Comparison of ENCODE assay signal across 8 cellular contexts in genomic region chr5:153629027-153629426, GRCh38.
A peak's percentile ranks its signal among the peaks of the same experiment; 100 is the strongest.
DNase-seq lines count a peak whose midpoint lies in the region; ATAC-seq and TF ChIP-seq lines count a peak whose summit lies in the region.

No MANE protein-coding gene starts in this region.

- H3K9ac ChIP-seq in adipocyte (ENCODE audit: low read length) (peak overlapping the region; percentile 79), smooth muscle cell (ENCODE audit: low read depth) (no peak overlapping the region)

- intact Hi-C loops in right cardiac atrium (cut with DNase I), result no loop called here

- DNase-seq in adipocyte (ENCODE audit: low read depth) (peak; percentile 91), right cardiac atrium (peak; percentile 13 to 60 (median 44)), smooth muscle cell (lab: John Stamatoyannopoulos, UW; ENCODE audit: unreplicated experiment) (peak; percentile 20), NK-92 (lab: John Stamatoyannopoulos, UW; ENCODE audit: unreplicated experiment) (no peak), germinal center (ENCODE audit: low spot score) (no peak)

- no peaks in the 10 kb centered on the region for H4K20me1 ChIP-seq in smooth muscle cell (ENCODE audit: low read depth)

- peak overlapping the region; percentile 57 for H3K4me2 ChIP-seq in smooth muscle cell

- H3K36me3 ChIP-seq in adipocyte (ENCODE audit: control insufficient read depth, insufficient read depth, low read length, severe bottlenecking) (no peaks in the 10 kb centered on the region), smooth muscle cell (ENCODE audit: low read depth) (no peaks in the 10 kb centered on the region)

- H3K4me1 ChIP-seq in adipocyte (ENCODE audit: control insufficient read depth, insufficient read depth, low read length) (peaks cover 24% of the 10 kb centered on the region), right cardiac atrium (ENCODE audit: control insufficient read depth, insufficient read depth, low read length) (peaks cover 5% of the 10 kb centered on the region), smooth muscle cell (ENCODE audit: low read depth) (peaks cover 9% of the 10 kb centered on the region)

- H3K4me3 ChIP-seq in adipocyte (ENCODE audit: low read length), result peak overlapping the region; percentile 30
- H3K4me3 ChIP-seq in right cardiac atrium (ENCODE audit: low read length), result no peak overlapping the region
- no peak overlapping the region for H3K4me3 ChIP-seq in smooth muscle cell

- H3F3A ChIP-seq in smooth muscle cell (ENCODE audit: low read depth), result peaks cover 6% of the 10 kb centered on the region

- no peaks in the 10 kb centered on the region for H3K79me2 ChIP-seq in smooth muscle cell (ENCODE audit: low read depth)

- TF ChIP-seq CTCF in smooth muscle cell (IDR thresholded peaks at IDR 0.05; ENCODE audit: borderline replicate concordance, insufficient read depth, poor library complexity, severe bottlenecking), result peak; percentile 26

- peak overlapping the region; percentile 79 for H2AFZ ChIP-seq in smooth muscle cell (ENCODE audit: low read depth)

- H3K9me3 ChIP-seq in adipocyte (ENCODE audit: control insufficient read depth, low read length) (no peaks in the 10 kb centered on the region), right cardiac atrium (ENCODE audit: control insufficient read depth, low read length) (no peaks in the 10 kb centered on the region), smooth muscle cell (replicated peaks; ENCODE audit: low read depth) (no peaks in the 10 kb centered on the region)

- ATAC-seq in HG03432 (IDR thresholded peaks at IDR 0.05; ENCODE audit: unreplicated experiment), result peak; percentile 28
- peak; percentile 77 to 80 for ATAC-seq in right cardiac atrium
- ATAC-seq in HG02571 (IDR thresholded peaks at IDR 0.05; ENCODE audit: unreplicated experiment), result no peak
- ATAC-seq in GM21390 (IDR thresholded peaks at IDR 0.05; ENCODE audit: unreplicated experiment), result no peak

- H3K27me3 ChIP-seq in adipocyte (replicated peaks; ENCODE audit: control insufficient read depth, insufficient read depth, low read length) (no peaks in the 10 kb centered on the region), right cardiac atrium (ENCODE audit: control insufficient read depth, insufficient read depth) (no peaks in the 10 kb centered on the region), smooth muscle cell (ENCODE audit: low read depth) (no peaks in the 10 kb centered on the region)

- H3K27ac ChIP-seq in right cardiac atrium (ENCODE audit: low read length), result no peak overlapping the region
- H3K27ac ChIP-seq in smooth muscle cell (ENCODE audit: low read depth), result peak overlapping the region; percentile 80

- 12% methylated on average over 3 of the region's 3 CpGs for WGBS in right cardiac atrium
- 0% methylated on average over 3 of the region's 3 CpGs for WGBS in smooth muscle cell (ENCODE audit: low lambda C conversion rate)

Comparison
In these comparisons a context has a peak if more than half of its experiments do, and no peak if none do; other contexts are left out.
1. ATAC-seq: peak in HG03432 (single experiment) and right cardiac atrium (2 of 2); none in HG02571 (single experiment) and GM21390 (single experiment).
2. DNase-seq: peak in adipocyte (single experiment), right cardiac atrium (3 of 3) and smooth muscle cell (single experiment); none in NK-92 (single experiment) and germinal center (single experiment).